In genomic region chr11:119509969-119510401, GRCh38 we compare ENCODE assay signal across 8 cellular contexts.
DNase-seq lines count a peak whose midpoint lies in the region; ATAC-seq, FAIRE-seq and TF ChIP-seq lines count a peak whose summit lies in the region.

No MANE protein-coding gene starts in this region.

- H3K79me2 ChIP-seq in astrocyte (ENCODE audit: insufficient read depth, low read length) = no peaks in the 10 kb centered on the region

- peak overlapping the region; percentile 54 for H3K4me2 ChIP-seq in astrocyte (ENCODE audit: low read length)

- H3K27ac Mint-ChIP-seq in astrocyte (ENCODE audit: unreplicated experiment) = peak overlapping the region; percentile 36
- H3K27ac Mint-ChIP-seq in naive thymus-derived CD4-positive, alpha-beta T cell = no peak overlapping the region

- peaks cover 8% of the 10 kb centered on the region for H3K4me1 ChIP-seq in astrocyte (ENCODE audit: insufficient read depth, low read length)
- H3K4me1 ChIP-seq in naive thymus-derived CD4-positive, alpha-beta T cell (ENCODE audit: control insufficient read depth in 2 of 2, insufficient read depth in 2 of 2, low read length in 2 of 2) = no peaks in the 10 kb centered on the region

- H3K9ac ChIP-seq in astrocyte (ENCODE audit: low read length) = no peak overlapping the region

- H3K27ac ChIP-seq in astrocyte (ENCODE audit: low read depth, low read length) = peak overlapping the region; percentile 29
- H3K27ac ChIP-seq in naive thymus-derived CD4-positive, alpha-beta T cell (ENCODE audit: low read depth, low read length) = no peak overlapping the region

- intact Hi-C loops in naive thymus-derived CD4-positive, alpha-beta T cell (cut with micrococcal nuclease) = no loop called here

- peaks cover 8% of the 10 kb centered on the region for H3K4me1 Mint-ChIP-seq in astrocyte (ENCODE audit: low read depth, unreplicated experiment)
- peaks cover 0 to 11% (median 0%) of the 10 kb centered on the region in 7 donors for H3K4me1 Mint-ChIP-seq in naive thymus-derived CD4-positive, alpha-beta T cell

- H3K9me3 Mint-ChIP-seq in astrocyte (ENCODE audit: unreplicated experiment) = peaks cover 3% of the 10 kb centered on the region
- peaks cover 0 to 9% (median 0%) of the 10 kb centered on the region in 11 donors for H3K9me3 Mint-ChIP-seq in naive thymus-derived CD4-positive, alpha-beta T cell

- no peaks in the 10 kb centered on the region for H3K36me3 ChIP-seq in astrocyte (ENCODE audit: insufficient read depth, low read length)
- no peaks in the 10 kb centered on the region for H3K36me3 ChIP-seq in naive thymus-derived CD4-positive, alpha-beta T cell (ENCODE audit: control insufficient read depth in 2 of 3, insufficient read depth in 3 of 3, low read length in 3 of 3)

- peak; percentile 91 for ATAC-seq in GM21576 (IDR thresholded peaks at IDR 0.05; ENCODE audit: unreplicated experiment)
- peak; percentile 88 for ATAC-seq in naive thymus-derived CD4-positive, alpha-beta T cell

- no peak for TF ChIP-seq CTCF in astrocyte (IDR thresholded peaks at IDR 0.05; ENCODE audit: insufficient read depth, low read depth, low read length)

- DNase-seq in NCI-H1436 (lab: John Stamatoyannopoulos, UW) = peak; percentile 49
- DNase-seq in NCI-H1436 treated with DMSO at 0.1 percent for 48 hours (lab: John Stamatoyannopoulos, UW) = no peak
- peak; percentile 22 for DNase-seq in KBM-7
- DNase-seq in astrocyte (ENCODE audit: low read depth) = peak; percentile 93
- DNase-seq in naive thymus-derived CD4-positive, alpha-beta T cell = peak in 1 of 9 donors; percentile 31
- no peak for DNase-seq in HuH-7 (ENCODE audit: low spot score)
- no peak for DNase-seq in activated gamma-delta T cell (lab: John Stamatoyannopoulos, UW)

- H4K20me1 ChIP-seq in astrocyte (ENCODE audit: insufficient read depth, low read length) = no peaks in the 10 kb centered on the region

- CTCF ChIA-PET in naive thymus-derived CD4-positive, alpha-beta T cell (lab: Charles Lee) = no interaction called here

- peaks cover 2% of the 10 kb centered on the region for H3K9me3 ChIP-seq in astrocyte (ENCODE audit: insufficient read depth, low read depth, low read length)
- no peaks in the 10 kb centered on the region for H3K9me3 ChIP-seq in naive thymus-derived CD4-positive, alpha-beta T cell (ENCODE audit: control insufficient read depth in 2 of 3, low read length in 3 of 3)

- peak overlapping the region; percentile 28 for H3K4me3 Mint-ChIP-seq in astrocyte (ENCODE audit: unreplicated experiment)
- no peak overlapping the region for H3K4me3 Mint-ChIP-seq in naive thymus-derived CD4-positive, alpha-beta T cell

- no peaks in the 10 kb centered on the region for H3K36me3 Mint-ChIP-seq in astrocyte (ENCODE audit: low read depth, unreplicated experiment)
- H3K36me3 Mint-ChIP-seq in naive thymus-derived CD4-positive, alpha-beta T cell = no peaks in the 10 kb centered on the region

- in situ Hi-C loops in KBM-7 (cut with MboI; ENCODE audit: low pct_unique_long_range_greater_than_20kb, low sequenced_read_pairs) = no loop called here

- H2AFZ ChIP-seq in astrocyte (ENCODE audit: low read depth, low read length) = no peak overlapping the region

- H3K27me3 ChIP-seq in astrocyte (ENCODE audit: insufficient read depth, low read length) = peaks cover 23% of the 10 kb centered on the region
- H3K27me3 ChIP-seq in naive thymus-derived CD4-positive, alpha-beta T cell (ENCODE audit: control insufficient read depth in 2 of 2, insufficient read depth in 2 of 2, low read length in 2 of 2) = no peaks in the 10 kb centered on the region

- no peak overlapping the region for H3K4me3 ChIP-seq in astrocyte (ENCODE audit: insufficient read depth, low read depth, low read length)
- H3K4me3 ChIP-seq in naive thymus-derived CD4-positive, alpha-beta T cell (ENCODE audit: low read length) = no peak overlapping the region

- FAIRE-seq in astrocyte (lab: Jason Lieb, UNC) = peak; percentile 63

- POLR2A ChIA-PET in naive thymus-derived CD4-positive, alpha-beta T cell (lab: Charles Lee) = no interaction called here

- peaks cover 31% of the 10 kb centered on the region for H3K27me3 Mint-ChIP-seq in astrocyte (ENCODE audit: low read depth, unreplicated experiment)
- H3K27me3 Mint-ChIP-seq in naive thymus-derived CD4-positive, alpha-beta T cell = peaks cover 0 to 19% (median 11%) of the 10 kb centered on the region in 5 donors

Comparison
In these comparisons a context has a peak if more than half of its experiments do, and no peak if none do; other contexts are left out.
1. DNase-seq: peak in NCI-H1436 (single experiment), KBM-7 (single experiment) and astrocyte (single experiment); none in NCI-H1436 treated with DMSO at 0.1 percent for 48 hours (single experiment), HuH-7 (single experiment) and activated gamma-delta T cell (single experiment).